ENCODE assay signal across 9 cellular contexts in the genomic region with DNA sequence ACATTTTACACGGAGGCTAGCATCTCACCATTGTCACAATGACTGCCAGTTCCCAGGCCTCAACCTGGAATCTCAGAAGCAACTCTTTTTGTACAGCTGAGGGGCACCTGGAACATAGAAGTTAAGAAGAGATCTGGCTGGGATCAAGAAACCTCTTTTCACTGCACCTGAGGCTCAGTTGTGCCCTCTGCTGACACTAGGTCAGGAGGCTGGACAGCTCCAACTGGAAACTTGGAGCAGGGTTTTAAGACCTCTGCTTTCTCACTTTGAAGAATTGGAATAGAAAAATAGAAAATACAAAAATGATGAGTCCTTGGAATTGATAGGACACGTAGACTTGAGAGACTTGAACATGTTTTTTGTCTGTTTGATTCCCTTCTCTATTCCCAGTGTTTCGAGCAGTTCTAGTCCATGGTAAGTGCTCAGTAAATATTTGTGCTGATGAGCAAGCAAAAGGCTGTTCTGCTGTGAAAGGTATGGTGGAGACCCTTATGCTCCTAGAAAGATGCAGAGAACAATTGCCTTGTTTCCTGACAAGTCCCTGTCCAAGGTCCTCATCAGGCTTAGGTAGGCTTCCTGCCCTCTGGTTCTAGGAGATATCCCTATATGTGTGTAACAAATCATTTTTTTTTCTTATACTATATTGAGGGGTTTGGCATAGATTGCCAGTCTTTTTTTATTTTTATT. TPM values are rescaled to one million over a fixed set of nuclear protein-coding genes. Genes with fewer than 3 reads are reported as not detected.
DNase-seq lines count a peak whose midpoint lies in the region; ATAC-seq, FAIRE-seq and TF ChIP-seq lines count a peak whose summit lies in the region.
"Had no signal": no experiment of that assay in that cellular context is flagged by ENCODE, and none has a peak within 500 bp of the region (broad histone marks: within the 10 kb centered on the region; RNA-seq: fewer than 3 reads in every experiment).

No MANE protein-coding gene starts in this region.

- no peaks in the 10 kb centered on the region for H3K79me2 ChIP-seq in HepG2 (ENCODE audit: insufficient read depth, low read length)

- no peak overlapping the region for H3K9ac ChIP-seq in HepG2 (ENCODE audit: insufficient read depth, low read depth, low read length)

- TF ChIP-seq EP300 in HepG2 (IDR thresholded peaks at IDR 0.05; ENCODE audit: low read depth in 2 of 2, low read length in 2 of 2) (no peak), HepG2 (CRISPR knock-in tag; IDR thresholded peaks at IDR 0.05; ENCODE audit: borderline replicate concordance) (no peak)

- peak; percentile 73 for DNase-seq in DMS53 treated with DMSO at 0.1 percent for 48 hours (lab: John Stamatoyannopoulos, UW; ENCODE audit: unreplicated experiment)
- DNase-seq in HFFc6, result no peak
- DNase-seq in HepG2 (ENCODE audit: low spot score), result peak; percentile 56
- no peak for DNase-seq in KG1 (lab: John Stamatoyannopoulos, UW)
- DNase-seq in pons (ENCODE audit: low spot score), result no peak
- no peak for DNase-seq in NCI-H187 (lab: John Stamatoyannopoulos, UW)
- no peak for DNase-seq in NCI-H2196 (lab: John Stamatoyannopoulos, UW; ENCODE audit: unreplicated experiment)

- TF ChIP-seq CTCF in HFFc6 (IDR thresholded peaks at IDR 0.05) (peak; percentile 46; the same call in 1 of the 2 replicates), HepG2 (CRISPR knock-in tag; IDR thresholded peaks at IDR 0.05) (peak; percentile 73)

- no peaks in the 10 kb centered on the region for H4K20me1 ChIP-seq in HepG2 (ENCODE audit: insufficient read depth, low read length)

- H3K4me3 ChIP-seq in HepG2 (replicated peaks in 1 of 3; ENCODE audit: insufficient read depth in 1 of 3, low read depth in 2 of 3, low read length in 3 of 3), result no peak overlapping the region
- H3K4me3 ChIP-seq: mucosa of descending colon had no signal

- CTCF ChIA-PET in HepG2 (lab: Yijun Ruan, JAX; ENCODE audit: low intra/inter-chr PET ratio, low total read pairs), result interaction anchor here (1.0 kb wide), 1 partner anchor 52 kb away, joined by 3 read pairs; no protein-coding TSS in a partner anchor

- H3K4me1 ChIP-seq in HepG2 (ENCODE audit: insufficient read depth, low read length), result peaks cover 11% of the 10 kb centered on the region

- 25% methylated on average over 3 of the region's 3 CpGs for WGBS in HepG2 (ENCODE audit: low lambda C conversion rate)

- BruUV-seq in HepG2 (replicated peaks; lab: Mats Ljungman, UMichigan), result no TSS peak

- H3K27ac ChIP-seq in HepG2 (ENCODE audit: extremely low read length, insufficient read depth, low read length), result no peak overlapping the region

- no peak for ATAC-seq in activated T-helper 17 cell treated with anti-CD3 and anti-CD28 coated beads, Interleukin-2, amount 50 U/mL, for 72 hours (replicated peaks)
- ATAC-seq in HepG2, result peak; percentile 92
- ATAC-seq: mucosa of descending colon had no signal

- POLR2A ChIA-PET in HepG2 (lab: Yijun Ruan, JAX), result interaction anchor here (0.7 to 1.3 kb wide), 2 partner anchors 13 to 60 kb away, joined by 3 to 8 read pairs; a partner anchor contains a TSS

- intact Hi-C loops in HepG2 (cut with micrococcal nuclease; ENCODE audit: unreplicated experiment), result no loop called here

- H3K36me3 Mint-ChIP-seq in HFFc6 (ENCODE audit: low read depth), result no peaks in the 10 kb centered on the region
- H3K36me3 Mint-ChIP-seq in activated T-helper 17 cell treated with anti-CD3 and anti-CD28 coated beads, Interleukin-2, amount 50 U/mL, for 72 hours (ENCODE audit: low read depth), result no peaks in the 10 kb centered on the region

- in situ Hi-C loops in HepG2 (cut with HindIII; ENCODE audit: extremely low pct_ligation_motif_present, low pct_unique_long_range_greater_than_20kb), result no loop called here

- peaks cover 4% of the 10 kb centered on the region; the same call in 1 of the 2 replicates for H3K27me3 Mint-ChIP-seq in HFFc6 (ENCODE audit: insufficient read depth)
- H3K27me3 Mint-ChIP-seq in activated T-helper 17 cell treated with anti-CD3 and anti-CD28 coated beads, Interleukin-2, amount 50 U/mL, for 72 hours, result peaks cover 9% of the 10 kb centered on the region

- 0 out of 5 replicates have a peak, but pooled peaks cover 0 to 3% of the 10 kb centered on the region in 2 experiments for H3K36me3 ChIP-seq in HepG2 (replicated peaks in 1 of 2; ENCODE audit: control insufficient read depth in 1 of 2, insufficient read depth in 2 of 2, low read length in 2 of 2)

- peak overlapping the region; percentile 42 for H3K4me2 ChIP-seq in HepG2 (ENCODE audit: low read depth, low read length)

- peak; percentile 47; the same call in 1 of the 2 replicates for TF ChIP-seq RAD21 in HepG2 (CRISPR knock-in tag; IDR thresholded peaks at IDR 0.05)

- H3K9me3 Mint-ChIP-seq in HFFc6, result no peaks in the 10 kb centered on the region
- no peaks in the 10 kb centered on the region for H3K9me3 Mint-ChIP-seq in activated T-helper 17 cell treated with anti-CD3 and anti-CD28 coated beads, Interleukin-2, amount 50 U/mL, for 72 hours

- H3K4me1 Mint-ChIP-seq in HFFc6 (ENCODE audit: low read depth), result peaks cover 5% of the 10 kb centered on the region; the same call in 1 of the 2 replicates
- H3K4me1 Mint-ChIP-seq in activated T-helper 17 cell treated with anti-CD3 and anti-CD28 coated beads, Interleukin-2, amount 50 U/mL, for 72 hours, result no peaks in the 10 kb centered on the region

- H3K4me3 Mint-ChIP-seq in HFFc6, result no peak overlapping the region
- H3K4me3 Mint-ChIP-seq in activated T-helper 17 cell treated with anti-CD3 and anti-CD28 coated beads, Interleukin-2, amount 50 U/mL, for 72 hours, result no peak overlapping the region

- no peaks in the 10 kb centered on the region for H3K9me3 ChIP-seq in HepG2 (ENCODE audit: low read length)
- H3K9me3 ChIP-seq: mucosa of descending colon had no signal

- peak; percentile 73 for FAIRE-seq in HepG2 (lab: Jason Lieb, UNC)

- TF ChIP-seq POLR2A in HepG2 (IDR thresholded peaks at IDR 0.05; ENCODE audit: insufficient read depth in 1 of 2, low read depth in 2 of 2, low read length in 2 of 2), result no peak

- H3K27me3 ChIP-seq in HepG2 (ENCODE audit: control insufficient read depth in 1 of 2, insufficient read depth in 2 of 2, low read length in 2 of 2), result no peaks in the 10 kb centered on the region

- no peak overlapping the region for H2AFZ ChIP-seq in HepG2 (ENCODE audit: low read length)

- H3K27ac Mint-ChIP-seq in HFFc6, result no peak overlapping the region
- H3K27ac Mint-ChIP-seq in activated T-helper 17 cell treated with anti-CD3 and anti-CD28 coated beads, Interleukin-2, amount 50 U/mL, for 72 hours, result peak overlapping the region; percentile 2

TF ChIP-seq in HepG2, 621 proteins besides CTCF, POLR2A, EP300 and RAD21 (continues in another document):
- TF ChIP-seq PHB2 (IDR thresholded peaks at IDR 0.05; ENCODE audit: partially characterized antibody) (no peak), RXRB (CRISPR knock-in tag; IDR thresholded peaks at IDR 0.05; ENCODE audit: borderline replicate concordance) (peak; percentile 31; the same call in 1 of the 2 replicates), ZNF773 (CRISPR knock-in tag; IDR thresholded peaks at IDR 0.05; ENCODE audit: borderline replicate concordance) (no peak), FOXA3 (CRISPR knock-in tag; IDR thresholded peaks at IDR 0.05) (peak; percentile 50), STAG1 (CRISPR knock-in tag; IDR thresholded peaks at IDR 0.05) (peak; percentile 68), ZBTB7B (CRISPR knock-in tag; IDR thresholded peaks at IDR 0.05) (0 out of 2 replicates have a peak, but pooled peaks have one; percentile 28), PPARG (CRISPR knock-in tag; conservative IDR thresholded peaks at IDR 0.05) (peak; percentile 44; the same call in 1 of the 2 replicates), SOX13 (IDR thresholded peaks at IDR 0.05) (no peak), SOX13 (CRISPR knock-in tag; conservative IDR thresholded peaks at IDR 0.05 in 1 of 2, IDR thresholded peaks at IDR 0.05 in 1 of 2) (peak in 1 of 2 experiments; percentile 71; a peak in 2 of 4 replicates)

RNA-seq across cellular contexts. Expression of a gene that starts 13.6 kb away (rescaled TPM):
- 10 to 100 TPM; 13.3 to 14.2 (median 13.5) TPM for total RNA-seq in HFFc6 (2021; fragmentation: NEBNext Ultra II Directional; extraction: Animal tissue kit (Norgen Biotek cat#: 25700))
- 10 to 100 TPM; 10.8 to 17.1 TPM for total RNA-seq in activated T-helper 17 cell treated with anti-CD3 and anti-CD28 coated beads, Interleukin-2, amount 50 U/mL, for 72 hours
- 26.2 and 32.3 TPM in 2 replicates for total RNA-seq in HepG2 (2016; rRNA removed; fragmentation: Illumina TruSeq; extraction: Trizol)
- 24.3 and 34.3 TPM in 2 replicates for total RNA-seq in HepG2 (2016; cell fraction: cytosol; rRNA removed; fragmentation: Illumina TruSeq; extraction: Trizol; ENCODE audit: low read depth)
- 26.8 and 33.7 TPM in 2 replicates for total RNA-seq in HepG2 (2016; cell fraction: insoluble cytoplasmic fraction; rRNA removed; fragmentation: Illumina TruSeq; extraction: Trizol)
- total RNA-seq in HepG2 (2016; cell fraction: membrane; rRNA removed; fragmentation: Illumina TruSeq; extraction: Trizol), result 16.7 and 17.3 TPM in 2 replicates
- total RNA-seq in HepG2 (2016; cell fraction: nucleus; rRNA removed; fragmentation: Illumina TruSeq; extraction: Trizol), result 18.8 and 22.5 TPM in 2 replicates
- 7.3 and 8.0 TPM in 2 replicates for polyA plus RNA-seq in HepG2 (2011; rRNA removed)
- polyA plus RNA-seq in HepG2 (2011; cell fraction: cytosol; rRNA removed), result 5.0 and 7.2 TPM in 2 replicates
- polyA plus RNA-seq in HepG2 (2011; cell fraction: nucleus; rRNA removed), result 3.7 and 4.9 TPM in 2 replicates
- polyA plus RNA-seq in HepG2 (2012), result 11.2 and 12.0 TPM in 2 replicates
- 2.3 and 2.4 TPM in 2 replicates for polyA plus RNA-seq in HepG2 (2016; cell fraction: cytosol; fragmentation: Illumina TruSeq; extraction: Trizol; ENCODE audit: low read depth)
- polyA plus RNA-seq in HepG2 (2016; cell fraction: insoluble cytoplasmic fraction; fragmentation: Illumina TruSeq; extraction: Trizol; ENCODE audit: low read depth), result 39.7 and 39.9 TPM in 2 replicates
- 7.4 and 8.2 TPM in 2 replicates for polyA plus RNA-seq in HepG2 (2016; cell fraction: membrane; fragmentation: Illumina TruSeq; extraction: Trizol; ENCODE audit: low read depth)
- polyA plus RNA-seq in HepG2 (2016; cell fraction: nucleus; fragmentation: Illumina TruSeq; extraction: Trizol; ENCODE audit: insufficient read depth, low read depth), result 26.4 and 26.9 TPM in 2 replicates
- 11.5 and 16.5 TPM in 2 replicates for polyA minus RNA-seq in HepG2 (2011; rRNA and poly(A)+ RNA removed; ENCODE audit: low replicate concordance)
- polyA minus RNA-seq in HepG2 (2011; cell fraction: cytosol; rRNA and poly(A)+ RNA removed), result 6.4 and 7.6 TPM in 2 replicates
- polyA minus RNA-seq in HepG2 (2011; cell fraction: nucleus; rRNA and poly(A)+ RNA removed), result 9.3 and 11.1 TPM in 2 replicates

Comparison
In these comparisons a context has a peak if more than half of its experiments do, and no peak if none do; other contexts are left out.
1. DNase-seq: peak in DMS53 treated with DMSO at 0.1 percent for 48 hours (single experiment) and HepG2 (single experiment); none in HFFc6 (single experiment), KG1 (single experiment), pons (single experiment), NCI-H187 (0 of 2) and NCI-H2196 (single experiment).